ENCODE assay signal across 1 cellular context in genomic region chr6:143775326-143775725, GRCh38.
TF ChIP-seq lines count a peak whose summit lies in the region.

No MANE protein-coding gene starts in this region.

TF ChIP-seq in GM23338, 12 proteins besides CTCF, POLR2A, EP300 and RAD21 (continued from another document):
- TF ChIP-seq EZH2phosphoT487 (IDR thresholded peaks at IDR 0.05; ENCODE audit: unreplicated experiment) = no peak
